11 cellular contexts compared by ENCODE assay signal in the genomic region with DNA sequence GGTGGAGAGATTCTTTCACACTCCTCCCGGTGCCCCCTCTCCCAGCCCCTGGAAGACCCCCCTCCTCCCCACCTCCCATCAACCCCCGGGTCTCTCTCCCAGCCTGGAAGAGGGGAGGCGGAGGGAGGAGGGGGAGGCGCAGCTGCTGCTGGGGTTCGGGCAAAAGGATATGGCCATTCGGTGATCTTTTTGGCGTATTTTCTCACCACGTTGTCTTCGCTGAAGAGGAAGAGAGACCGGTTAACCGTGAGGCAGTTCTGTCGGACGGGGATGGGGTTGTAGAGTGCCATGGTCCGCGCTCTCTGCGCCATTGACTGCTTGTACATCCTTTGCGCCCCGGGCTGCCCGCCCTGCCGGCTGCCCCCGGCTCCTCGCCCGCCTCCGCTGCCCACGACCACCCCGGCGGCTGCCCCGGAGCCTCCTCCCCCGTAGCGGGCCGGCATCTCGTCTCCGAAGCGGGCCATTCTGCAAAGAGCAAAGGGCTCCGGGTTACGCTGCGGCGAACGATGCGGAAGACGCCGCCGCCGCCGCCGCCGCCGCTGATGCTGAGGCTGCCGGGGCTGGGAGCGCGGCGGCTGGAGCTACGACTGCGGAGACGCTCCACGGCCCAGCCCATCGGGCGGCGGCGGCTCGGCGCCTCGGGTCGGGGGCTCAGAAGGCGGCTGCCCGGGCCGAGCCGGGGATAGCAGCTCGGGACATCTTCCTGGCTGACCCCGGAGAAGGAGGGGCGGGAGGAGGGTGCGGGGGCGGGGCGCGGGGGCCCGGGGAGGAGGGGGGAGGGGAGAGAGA. TPM values are rescaled to one million over a fixed set of nuclear protein-coding genes. Genes with fewer than 3 reads are reported as not detected.
A peak's percentile ranks its signal among the peaks of the same experiment; 100 is the strongest.
DNase-seq lines count a peak whose midpoint lies in the region; ATAC-seq and TF ChIP-seq lines count a peak whose summit lies in the region.
"Had no signal": no experiment of that assay in that cellular context is flagged by ENCODE, and none has a peak within 500 bp of the region (broad histone marks: within the 10 kb centered on the region; RNA-seq: fewer than 3 reads in every experiment).

Gene CACNA1A (minus strand): TSS at position 719 of the 789 bp plus-strand sequence. CDS start 255 bp downstream, at position 464.

- H3K27me3 Mint-ChIP-seq in activated CD8-positive, alpha-beta memory T cell treated with anti-CD3 and anti-CD28 coated beads, Interleukin-2, amount 10 ng/mL, durations not matched to agents 7 days and 5 days = peaks cover 56% of the 10 kb centered on the region
- H3K27me3 Mint-ChIP-seq in brain (peaks cover 65% of the 10 kb centered on the region), memory B cell (peaks cover 18% of the 10 kb centered on the region), type B pancreatic cell (peaks cover 81% of the 10 kb centered on the region)

- no peak within 1 kb of the TSS for H3K27ac Mint-ChIP-seq in activated CD8-positive, alpha-beta memory T cell treated with anti-CD3 and anti-CD28 coated beads, Interleukin-2, amount 10 ng/mL, durations not matched to agents 7 days and 5 days
- H3K27ac Mint-ChIP-seq in brain (peak within 1 kb of the TSS in 4 of 5 experiments; percentile 34 to 89 (median 70)), memory B cell (no peak within 1 kb of the TSS), type B pancreatic cell (no peak within 1 kb of the TSS)
- H3K27ac Mint-ChIP-seq: activated naive CD4-positive, alpha-beta T cell treated with anti-CD3 and anti-CD28 coated beads, Interleukin-2, amount 50 U/mL, for 24 hours had no signal

- no peak within 1 kb of the TSS for H3K4me3 Mint-ChIP-seq in activated CD8-positive, alpha-beta memory T cell treated with anti-CD3 and anti-CD28 coated beads, Interleukin-2, amount 10 ng/mL, durations not matched to agents 7 days and 5 days
- H3K4me3 Mint-ChIP-seq in brain (peak within 1 kb of the TSS; percentile 82 to 90 (median 86)), memory B cell (peak within 1 kb of the TSS; percentile 29), type B pancreatic cell (peak within 1 kb of the TSS; percentile 78)
- H3K4me3 Mint-ChIP-seq: activated naive CD4-positive, alpha-beta T cell treated with anti-CD3 and anti-CD28 coated beads, Interleukin-2, amount 50 U/mL, for 24 hours had no signal

- H3K36me3 Mint-ChIP-seq in activated CD8-positive, alpha-beta memory T cell treated with anti-CD3 and anti-CD28 coated beads, Interleukin-2, amount 10 ng/mL, durations not matched to agents 7 days and 5 days = no peaks in the 10 kb centered on the region
- H3K36me3 Mint-ChIP-seq in brain (peaks cover 11% of the 10 kb centered on the region), memory B cell (peaks cover 1% of the 10 kb centered on the region), type B pancreatic cell (no peaks in the 10 kb centered on the region)
- H3K36me3 Mint-ChIP-seq: activated naive CD4-positive, alpha-beta T cell treated with anti-CD3 and anti-CD28 coated beads, Interleukin-2, amount 50 U/mL, for 24 hours had no signal

- peak; percentile 61 for DNase-seq in activated CD8-positive, alpha-beta memory T cell treated with anti-CD3 and anti-CD28 coated beads for 24 hours
- DNase-seq in activated CD8-positive, alpha-beta memory T cell treated with anti-CD3 and anti-CD28 coated beads, Interleukin-2, amount 10 ng/mL, durations not matched to agents 7 days and 5 days = no peak
- DNase-seq in memory B cell (ENCODE audit: low spot score in 2 of 2) (no peak), type B pancreatic cell (ENCODE audit: extremely low spot score, unreplicated experiment) (no peak), HT-29 (ENCODE audit: low spot score) (no peak)
- DNase-seq: COR-L47, thyroid gland had no signal

- TF ChIP-seq CTCF in brain (conservative IDR thresholded peaks at IDR 0.05) = no peak
- no peak for TF ChIP-seq CTCF in type B pancreatic cell (conservative IDR thresholded peaks at IDR 0.05)

- CTCF ChIA-PET in activated CD8-positive, alpha-beta memory T cell treated with anti-CD3 and anti-CD28 coated beads, Interleukin-2, amount 10 ng/mL, durations not matched to agents 7 days and 5 days (lab: Charles Lee) = no interaction called here

- ATAC-seq in activated CD8-positive, alpha-beta memory T cell treated with anti-CD3 and anti-CD28 coated beads, Interleukin-2, amount 10 ng/mL, durations not matched to agents 7 days and 5 days = no peak
- ATAC-seq in memory B cell (ENCODE audit: low read depth) (no peak), GM18519 (IDR thresholded peaks at IDR 0.05; ENCODE audit: low FRiP score, unreplicated experiment) (no peak), HG03460 (IDR thresholded peaks at IDR 0.05; ENCODE audit: unreplicated experiment) (no peak)

- no peaks in the 10 kb centered on the region for H3K4me1 Mint-ChIP-seq in activated CD8-positive, alpha-beta memory T cell treated with anti-CD3 and anti-CD28 coated beads, Interleukin-2, amount 10 ng/mL, durations not matched to agents 7 days and 5 days
- H3K4me1 Mint-ChIP-seq in brain (peaks cover 32% of the 10 kb centered on the region), memory B cell (peaks cover 3% of the 10 kb centered on the region), type B pancreatic cell (ENCODE audit: unreplicated experiment) (peaks cover 4% of the 10 kb centered on the region)
- H3K4me1 Mint-ChIP-seq: activated naive CD4-positive, alpha-beta T cell treated with anti-CD3 and anti-CD28 coated beads, Interleukin-2, amount 50 U/mL, for 24 hours had no signal

- no peaks in the 10 kb centered on the region for H3K9me3 Mint-ChIP-seq in activated CD8-positive, alpha-beta memory T cell treated with anti-CD3 and anti-CD28 coated beads, Interleukin-2, amount 10 ng/mL, durations not matched to agents 7 days and 5 days (ENCODE audit: low read depth)
- peaks cover 2 to 12% (median 3%) of the 10 kb centered on the region in 5 experiments for H3K9me3 Mint-ChIP-seq in brain
- peaks cover 3% of the 10 kb centered on the region for H3K9me3 Mint-ChIP-seq in memory B cell
- no peaks in the 10 kb centered on the region for H3K9me3 Mint-ChIP-seq in type B pancreatic cell
- H3K9me3 Mint-ChIP-seq: activated naive CD4-positive, alpha-beta T cell treated with anti-CD3 and anti-CD28 coated beads, Interleukin-2, amount 50 U/mL, for 24 hours had no signal

RNA-seq across cellular contexts. Expression of gene CACNA1A, which starts in this region (rescaled TPM):
- 1 to 10 TPM; 1.4 to 2.1 TPM for total RNA-seq in activated CD8-positive, alpha-beta memory T cell treated with anti-CD3 and anti-CD28 coated beads, Interleukin-2, amount 10 ng/mL, durations not matched to agents 7 days and 5 days
- 305 TPM for polyA plus RNA-seq in brain (ENCODE audit: insufficient read depth, low read depth, low replicate concordance)
- 20.9 and 23.2 TPM in 2 replicates for total RNA-seq in type B pancreatic cell (ENCODE audit: low replicate concordance)
- total RNA-seq in HT-29 (2014; rRNA removed; shearing (Covaris generic)) = 0.10 and 0.70 TPM in 2 replicates

Comparison
In these comparisons a context has a peak if more than half of its experiments do, and no peak if none do; other contexts are left out.
1. H3K27ac Mint-ChIP-seq: peak in brain (4 of 5); none in activated CD8-positive, alpha-beta memory T cell treated with anti-CD3 and anti-CD28 coated beads, Interleukin-2, amount 10 ng/mL, durations not matched to agents 7 days and 5 days (single experiment), memory B cell (single experiment) and type B pancreatic cell (single experiment).